Comparison of ENCODE assay signal across 19 cellular contexts in genomic region chr2:105660489-105660888, GRCh38.
DNase-seq lines count a peak whose midpoint lies in the region; ATAC-seq, FAIRE-seq and TF ChIP-seq lines count a peak whose summit lies in the region.
"Had no signal": no experiment of that assay in that cellular context is flagged by ENCODE, and none has a peak within 500 bp of the region (broad histone marks: within the 10 kb centered on the region; RNA-seq: fewer than 3 reads in every experiment).

No MANE protein-coding gene starts in this region.

- no peak for TF ChIP-seq RAD21 in HepG2 (CRISPR knock-in tag; IDR thresholded peaks at IDR 0.05)

- H3K9me3 ChIP-seq in HepG2 (ENCODE audit: low read length) (peaks cover 7% of the 10 kb centered on the region; the same call in 1 of the 2 replicates), right lobe of liver (no peaks in the 10 kb centered on the region), PC-3 (ENCODE audit: low read length) (peaks cover 6% of the 10 kb centered on the region; the same call in 1 of the 2 replicates)

- TF ChIP-seq POLR2A in HepG2 (IDR thresholded peaks at IDR 0.05; ENCODE audit: insufficient read depth in 1 of 2, low read depth in 2 of 2, low read length in 2 of 2) (no peak), right lobe of liver (IDR thresholded peaks at IDR 0.05) (no peak)

- H3K79me2 ChIP-seq in HepG2 (ENCODE audit: insufficient read depth, low read length), result no peaks in the 10 kb centered on the region
- no peaks in the 10 kb centered on the region for H3K79me2 ChIP-seq in PC-3 (ENCODE audit: low read length)

- DNase-seq in HepG2 (ENCODE audit: low spot score) (no peak), right lobe of liver (no peak), PC-3 (peak; percentile 79), epithelial cell of esophagus (ENCODE audit: low read depth) (peak; percentile 41), posterior vena cava (ENCODE audit: low spot score) (no peak), dermis blood vessel endothelial cell (no peak), cardiac septum (ENCODE audit: low spot score) (no peak)
- DNase-seq: C1 segment of cervical spinal cord; Calu3; CD4-positive, alpha-beta T cell; DMS 273 treated with DMSO at 0.1 percent for 48 hours; DMS79 treated with DMSO at 0.1 percent for 48 hours; EL; GDM1; H9; HFFc6 had no signal

- H3K4me2 ChIP-seq in HepG2 (ENCODE audit: low read depth, low read length) (no peak overlapping the region), PC-3 (ENCODE audit: low read length) (peak overlapping the region; percentile 2; the same call in 1 of the 2 replicates)
- H3K4me2 ChIP-seq: GM23338 had no signal

- H3K4me1 ChIP-seq in HepG2 (ENCODE audit: insufficient read depth, low read length) (no peaks in the 10 kb centered on the region), right lobe of liver (no peaks in the 10 kb centered on the region), PC-3 (ENCODE audit: insufficient read depth, low read length) (peaks cover 11% of the 10 kb centered on the region; the same call in 1 of the 2 replicates)

- no peak for FAIRE-seq in HepG2 (lab: Jason Lieb, UNC)
- FAIRE-seq: A204.1, HTR-8/SVneo had no signal

- ATAC-seq in HepG2 (no peak), right lobe of liver (no peak), PC-3 (peak; percentile 45)
- ATAC-seq: GM23338 had no signal

- no peaks in the 10 kb centered on the region for H3K27me3 ChIP-seq in HepG2 (ENCODE audit: control insufficient read depth in 1 of 2, insufficient read depth in 2 of 2, low read length in 2 of 2)
- H3K27me3 ChIP-seq in right lobe of liver, result peaks cover 4 to 11% of the 10 kb centered on the region in 2 donors
- no peaks in the 10 kb centered on the region for H3K27me3 ChIP-seq in PC-3 (ENCODE audit: low read length)

- no peak overlapping the region for H3K9ac ChIP-seq in HepG2 (ENCODE audit: insufficient read depth, low read depth, low read length)
- no peak overlapping the region for H3K9ac ChIP-seq in PC-3 (ENCODE audit: low read length)

- no peaks in the 10 kb centered on the region for H3F3A ChIP-seq in PC-3 (ENCODE audit: low read length, unreplicated experiment)

- no peaks in the 10 kb centered on the region for H3K9me2 ChIP-seq in PC-3 (replicated peaks; ENCODE audit: low read length)

- BruUV-seq in HepG2 (replicated peaks; lab: Mats Ljungman, UMichigan), result no TSS peak
- BruUV-seq in PC-3 (replicated peaks; lab: Mats Ljungman, UMichigan), result no TSS peak

- intact Hi-C loops in HepG2 (cut with micrococcal nuclease; ENCODE audit: unreplicated experiment) (no loop called here), right lobe of liver (cut with DNase I) (no loop called here), PC-3 (cut with micrococcal nuclease) (no loop called here), posterior vena cava (cut with DNase I) (no loop called here), cardiac septum (cut with DNase I) (no loop called here)

- in situ Hi-C loops in HepG2 (cut with HindIII; ENCODE audit: extremely low pct_ligation_motif_present, low pct_unique_long_range_greater_than_20kb), result no loop called here

- POLR2A ChIA-PET in HepG2 (lab: Yijun Ruan, JAX), result no interaction called here
- POLR2A ChIA-PET in PC-3 (lab: Charles Lee; ENCODE audit: unreplicated experiment), result no interaction called here

- H4K20me1 ChIP-seq in HepG2 (ENCODE audit: insufficient read depth, low read length), result no peaks in the 10 kb centered on the region; the same call in 1 of the 2 replicates
- no peaks in the 10 kb centered on the region for H4K20me1 ChIP-seq in PC-3 (ENCODE audit: low read length)

- TF ChIP-seq EP300 in HepG2 (IDR thresholded peaks at IDR 0.05; ENCODE audit: low read depth in 2 of 2, low read length in 2 of 2) (no peak), HepG2 (CRISPR knock-in tag; IDR thresholded peaks at IDR 0.05; ENCODE audit: borderline replicate concordance) (no peak)

- no peak for TF ChIP-seq CTCF in HepG2 (CRISPR knock-in tag; IDR thresholded peaks at IDR 0.05)
- no peak for TF ChIP-seq CTCF in right lobe of liver (IDR thresholded peaks at IDR 0.05)
- TF ChIP-seq CTCF in PC-3 (conservative IDR thresholded peaks at IDR 0.05; ENCODE audit: low read depth, low read length), result no peak
- no peak for TF ChIP-seq CTCF in epithelial cell of esophagus (IDR thresholded peaks at IDR 0.05; ENCODE audit: insufficient read depth, low read depth, low read length, missing control alignments)

- CTCF ChIA-PET in HepG2 (lab: Yijun Ruan, JAX; ENCODE audit: low intra/inter-chr PET ratio, low total read pairs), result no interaction called here
- CTCF ChIA-PET in PC-3 (lab: Charles Lee), result no interaction called here

- H2AFZ ChIP-seq in HepG2 (ENCODE audit: low read length) (no peak overlapping the region), PC-3 (ENCODE audit: low read length) (no peak overlapping the region)
- H2AFZ ChIP-seq: GM23338 had no signal

- no peaks in the 10 kb centered on the region for H3K36me3 ChIP-seq in HepG2 (replicated peaks in 1 of 2; ENCODE audit: control insufficient read depth in 1 of 2, insufficient read depth in 2 of 2, low read length in 2 of 2)
- no peaks in the 10 kb centered on the region for H3K36me3 ChIP-seq in right lobe of liver
- H3K36me3 ChIP-seq in PC-3 (ENCODE audit: low read depth, low read length), result peaks cover 9% of the 10 kb centered on the region; the same call in 1 of the 2 replicates

- no peak overlapping the region for H3K4me3 ChIP-seq in HepG2 (replicated peaks in 1 of 3; ENCODE audit: insufficient read depth in 1 of 3, low read depth in 2 of 3, low read length in 3 of 3)
- no peak overlapping the region for H3K4me3 ChIP-seq in right lobe of liver
- no peak overlapping the region for H3K4me3 ChIP-seq in PC-3 (ENCODE audit: low read length)
- H3K4me3 ChIP-seq in epithelial cell of esophagus (ENCODE audit: low read length), result no peak overlapping the region
- H3K4me3 ChIP-seq: GM23338 had no signal

- 21% methylated on average over 4 of the region's 4 CpGs for WGBS in HepG2 (ENCODE audit: low lambda C conversion rate)
- WGBS in right lobe of liver (ENCODE audit: insufficient coverage, low coverage, low lambda C conversion rate, missing lambda C conversion rate), result 58% methylated on average over 4 of the region's 4 CpGs

- H3K27ac ChIP-seq in HepG2 (ENCODE audit: extremely low read length, insufficient read depth, low read length) (no peak overlapping the region), right lobe of liver (no peak overlapping the region), PC-3 (ENCODE audit: low read length) (no peak overlapping the region)

TF ChIP-seq in HepG2, 621 proteins besides CTCF, POLR2A, EP300 and RAD21:
- TF ChIP-seq KLF11 (CRISPR knock-in tag; IDR thresholded peaks at IDR 0.05) (no peak), CREB1 (IDR thresholded peaks at IDR 0.05) (peak; percentile 51; the same call in 1 of the 2 replicates), CREB1 (CRISPR knock-in tag; IDR thresholded peaks at IDR 0.05) (no peak), TRIM24 (CRISPR knock-in tag; IDR thresholded peaks at IDR 0.05) (no peak), BCLAF1 (IDR thresholded peaks at IDR 0.05) (no peak), SMARCE1 (IDR thresholded peaks at IDR 0.05; ENCODE audit: borderline replicate concordance) (no peak), ZNF430 (CRISPR knock-in tag; IDR thresholded peaks at IDR 0.05) (no peak), SRSF9 (IDR thresholded peaks at IDR 0.05; ENCODE audit: borderline replicate concordance, insufficient read depth, low read depth, low read length, poor library complexity, severe bottlenecking) (no peak), HMGXB4 (CRISPR knock-in tag; IDR thresholded peaks at IDR 0.05; ENCODE audit: borderline replicate concordance in 1 of 2, low read depth in 1 of 2) (no peak)

Comparison
In these comparisons a context has a peak if more than half of its experiments do, and no peak if none do; other contexts are left out.
1. DNase-seq: peak in PC-3 (single experiment) and epithelial cell of esophagus (single experiment); none in HepG2 (single experiment), right lobe of liver (0 of 3), posterior vena cava (single experiment), dermis blood vessel endothelial cell (single experiment) and cardiac septum (single experiment).